In genomic region chr15:39502048-39502447, GRCh38 we compare ENCODE assay signal across 11 cellular contexts.
"Had no signal": no experiment of that assay in that cellular context is flagged by ENCODE, and none has a peak within 500 bp of the region (broad histone marks: within the 10 kb centered on the region; RNA-seq: fewer than 3 reads in every experiment).

No MANE protein-coding gene starts in this region.

- H3K9me3 Mint-ChIP-seq: activated naive CD8-positive, alpha-beta T cell treated with anti-CD3 and anti-CD28 coated beads for 36 hours; activated T-cell treated with anti-CD3 and anti-CD28 coated beads, Interleukin-2, amount 50 U/mL, for 4 hours; neural progenitor cell; T-helper 2 cell treated with Interferon-gamma antibody and Interleukin-4, amounts not matched to agents 5 μg/mL and 100 μg/mL, for 36 hours had no signal

- ATAC-seq: activated CD8-positive, alpha-beta memory T cell treated with anti-CD3 and anti-CD28 coated beads, Interleukin-2, amount 10 ng/mL, durations not matched to agents 7 days and 5 days; activated T-cell treated with anti-CD3 and anti-CD28 coated beads, Interleukin-2, amount 50 U/mL, for 4 hours; gastrocnemius medialis had no signal

- H3K27ac ChIP-seq: gastrocnemius medialis, neural progenitor cell, tibial artery had no signal

- H3K27ac Mint-ChIP-seq: activated CD8-positive, alpha-beta memory T cell treated with anti-CD3 and anti-CD28 coated beads, Interleukin-2, amount 10 ng/mL, durations not matched to agents 7 days and 5 days; activated naive CD8-positive, alpha-beta T cell treated with anti-CD3 and anti-CD28 coated beads for 36 hours; neural progenitor cell; T-helper 2 cell treated with Interferon-gamma antibody and Interleukin-4, amounts not matched to agents 5 μg/mL and 100 μg/mL, for 36 hours had no signal

- H3K9me3 ChIP-seq: gastrocnemius medialis, tibial artery had no signal

- H3K4me1 ChIP-seq: neural progenitor cell had no signal

- H2AFZ ChIP-seq: neural progenitor cell had no signal

- H3K27me3 ChIP-seq: gastrocnemius medialis, neural progenitor cell, tibial artery had no signal

- H3K4me2 ChIP-seq: neural progenitor cell had no signal

- H3K9ac ChIP-seq: neural progenitor cell had no signal

- DNase-seq: activated CD8-positive, alpha-beta memory T cell treated with anti-CD3 and anti-CD28 coated beads, Interleukin-2, amount 10 ng/mL, durations not matched to agents 7 days and 5 days; activated gamma-delta T cell; activated naive CD8-positive, alpha-beta T cell treated with anti-CD3 and anti-CD28 coated beads for 36 hours; activated T-cell treated with anti-CD3 and anti-CD28 coated beads, Interleukin-2, amount 50 U/mL, for 4 hours; anterior cingulate cortex; gastrocnemius medialis; kidney; stimulated activated CD4-positive, alpha-beta T cell treated with anti-CD3 and anti-CD28 coated beads, Interleukin-4, amount 100 ng/mL, for 4 hours; tibial artery had no signal

- H3K4me3 Mint-ChIP-seq: activated CD8-positive, alpha-beta memory T cell treated with anti-CD3 and anti-CD28 coated beads, Interleukin-2, amount 10 ng/mL, durations not matched to agents 7 days and 5 days; activated naive CD8-positive, alpha-beta T cell treated with anti-CD3 and anti-CD28 coated beads for 36 hours; activated T-cell treated with anti-CD3 and anti-CD28 coated beads, Interleukin-2, amount 50 U/mL, for 4 hours; neural progenitor cell; T-helper 2 cell treated with Interferon-gamma antibody and Interleukin-4, amounts not matched to agents 5 μg/mL and 100 μg/mL, for 36 hours had no signal

- H3K36me3 ChIP-seq: gastrocnemius medialis, neural progenitor cell, tibial artery had no signal

- H3K36me3 Mint-ChIP-seq: activated CD8-positive, alpha-beta memory T cell treated with anti-CD3 and anti-CD28 coated beads, Interleukin-2, amount 10 ng/mL, durations not matched to agents 7 days and 5 days; activated naive CD8-positive, alpha-beta T cell treated with anti-CD3 and anti-CD28 coated beads for 36 hours; neural progenitor cell had no signal

- H3K4me1 Mint-ChIP-seq: neural progenitor cell had no signal

- H3K4me3 ChIP-seq: gastrocnemius medialis, neural progenitor cell, tibial artery had no signal
